ENCODE assay signal across 38 cellular contexts in genomic region chr1:182238421-182238820, GRCh38.
"Had no signal": no experiment of that assay in that cellular context is flagged by ENCODE, and none has a peak within 500 bp of the region (broad histone marks: within the 10 kb centered on the region; RNA-seq: fewer than 3 reads in every experiment).

No MANE protein-coding gene starts in this region.

- DNase-seq: activated effector memory CD4-positive, alpha-beta T cell treated with anti-CD3 and anti-CD28 coated beads, Interleukin-2, amount 50 U/mL, for 16 hours; activated effector memory CD4-positive, alpha-beta T cell treated with Interleukin-2 at 50 U/mL for 16 hours; activated gamma-delta T cell; activated gamma-delta T cell treated with Interleukin-2 at 50 U/mL for 16 hours; activated naive CD4-positive, alpha-beta T cell; activated naive CD4-positive, alpha-beta T cell treated with anti-CD3 and anti-CD28 coated beads for 36 hours; activated naive CD4-positive, alpha-beta T cell treated with anti-CD3 and anti-CD28 coated beads, Interleukin-2, amount 10 ng/mL, durations not matched to agents 7 days and 5 days; activated naive CD4-positive, alpha-beta T cell treated with anti-CD3 and anti-CD28 coated beads, Interleukin-2, amount 50 U/mL, for 16 hours; activated naive CD4-positive, alpha-beta T cell treated with Interleukin-2 at 50 U/mL for 16 hours; activated naive CD8-positive, alpha-beta T cell treated with anti-CD3 and anti-CD28 coated beads for 36 hours; activated naive CD8-positive, alpha-beta T cell treated with anti-CD3 and anti-CD28 coated beads, Interleukin-2, amount 10 ng/mL, durations not matched to agents 7 days and 5 days; activated naive CD8-positive, alpha-beta T cell treated with anti-CD3 and anti-CD28 coated beads, Interleukin-2, amount 50 U/mL, for 24 hours; activated T-cell treated with anti-CD3 and anti-CD28 coated beads, Interleukin-2, amount 50 U/mL, for 1 hour; activated T-cell treated with anti-CD3 and anti-CD28 coated beads, Interleukin-2, amount 50 U/mL, for 24 hours; activated T-cell treated with anti-CD3 and anti-CD28 coated beads, Interleukin-2, amount 50 U/mL, for 4 hours; activated T-cell treated with anti-CD3 and anti-CD28 coated beads, Interleukin-2, amount 50 U/mL, for 48 hours; activated T-cell treated with anti-CD3 and anti-CD28 coated beads, Interleukin-2, amount 50 U/mL, for 72 hours; adrenal gland; amniotic stem cell; amygdala; anterior cingulate cortex; aorta; body of pancreas; brain microvascular endothelial cell; caudate nucleus; central memory CD4-positive, alpha-beta T cell; cerebellar nuclear complex had no signal

- ATAC-seq: activated naive CD4-positive, alpha-beta T cell treated with anti-CD3 and anti-CD28 coated beads, Interleukin-2, amount 50 U/mL, for 72 hours; activated naive CD8-positive, alpha-beta T cell treated with anti-CD3 and anti-CD28 coated beads, Interleukin-2, amount 50 U/mL, for 24 hours; activated T-cell treated with anti-CD3 and anti-CD28 coated beads, Interleukin-2, amount 50 U/mL, for 4 hours; activated T-cell treated with anti-CD3 and anti-CD28 coated beads, Interleukin-2, amount 50 U/mL, for 72 hours; activated T-helper 17 cell treated with anti-CD3 and anti-CD28 coated beads, Interleukin-2, amount 50 U/mL, for 72 hours; body of pancreas had no signal

- H3K27me3 Mint-ChIP-seq: activated naive CD4-positive, alpha-beta T cell treated with anti-CD3 and anti-CD28 coated beads, Interleukin-2, amount 50 U/mL, for 24 hours; activated naive CD8-positive, alpha-beta T cell treated with anti-CD3 and anti-CD28 coated beads for 36 hours; activated naive CD8-positive, alpha-beta T cell treated with anti-CD3 and anti-CD28 coated beads, Interleukin-2, amount 50 U/mL, for 24 hours; brain had no signal

- H3K36me3 ChIP-seq: adrenal gland, ascending aorta, brain microvascular endothelial cell, breast epithelium, cardiac muscle cell had no signal

- H3K27ac Mint-ChIP-seq: activated naive CD4-positive, alpha-beta T cell treated with anti-CD3 and anti-CD28 coated beads for 36 hours; activated naive CD4-positive, alpha-beta T cell treated with anti-CD3 and anti-CD28 coated beads, Interleukin-2, amount 10 ng/mL, durations not matched to agents 7 days and 5 days; activated naive CD4-positive, alpha-beta T cell treated with anti-CD3 and anti-CD28 coated beads, Interleukin-2, amount 50 U/mL, for 24 hours; activated naive CD4-positive, alpha-beta T cell treated with anti-CD3 and anti-CD28 coated beads, Interleukin-2, amount 50 U/mL, for 72 hours; activated naive CD8-positive, alpha-beta T cell; activated naive CD8-positive, alpha-beta T cell treated with anti-CD3 and anti-CD28 coated beads for 36 hours; activated naive CD8-positive, alpha-beta T cell treated with anti-CD3 and anti-CD28 coated beads, Interleukin-2, amount 10 ng/mL, durations not matched to agents 7 days and 5 days; activated naive CD8-positive, alpha-beta T cell treated with anti-CD3 and anti-CD28 coated beads, Interleukin-2, amount 50 U/mL, for 24 hours; activated T-cell treated with anti-CD3 and anti-CD28 coated beads, Interleukin-2, amount 50 U/mL, for 24 hours; activated T-cell treated with anti-CD3 and anti-CD28 coated beads, Interleukin-2, amount 50 U/mL, for 72 hours; activated T-helper 1 cell treated with anti-CD3 and anti-CD28 coated beads, Interleukin-12 subunit alpha, Interleukin-12 subunit beta, Interleukin-2, Interleukin-4 antibody, amounts not matched to agents 30 ng/mL and 10 ng/mL and 1 ng/mL, durations not matched to agents 14 hours and 24 hours and 36 hours; activated T-helper 17 cell treated with anti-CD3 and anti-CD28 coated beads, Interleukin-2, amount 50 U/mL, for 72 hours; activated T-helper 2 cell treated with anti-CD3 and anti-CD28 coated beads, Interferon-gamma antibody, Interleukin-2, Interleukin-4, amounts not matched to agents 10 μg/mL and 5 μg/mL and 100 μg/mL, durations not matched to agents 14 hours and 24 hours and 36 hours; brain had no signal

- H3K4me1 Mint-ChIP-seq: activated T-helper 17 cell treated with anti-CD3 and anti-CD28 coated beads, Interleukin-2, amount 50 U/mL, for 72 hours had no signal

- H3K27me3 ChIP-seq: adrenal gland, ascending aorta, body of pancreas, brain microvascular endothelial cell, breast epithelium had no signal

- H3K4me3 Mint-ChIP-seq: activated naive CD4-positive, alpha-beta T cell treated with anti-CD3 and anti-CD28 coated beads for 36 hours; activated naive CD4-positive, alpha-beta T cell treated with anti-CD3 and anti-CD28 coated beads, Interleukin-2, amount 10 ng/mL, durations not matched to agents 7 days and 5 days; activated naive CD4-positive, alpha-beta T cell treated with anti-CD3 and anti-CD28 coated beads, Interleukin-2, amount 50 U/mL, for 24 hours; activated naive CD8-positive, alpha-beta T cell; activated naive CD8-positive, alpha-beta T cell treated with anti-CD3 and anti-CD28 coated beads for 36 hours; activated naive CD8-positive, alpha-beta T cell treated with anti-CD3 and anti-CD28 coated beads, Interleukin-2, amount 10 ng/mL, durations not matched to agents 7 days and 5 days; activated naive CD8-positive, alpha-beta T cell treated with anti-CD3 and anti-CD28 coated beads, Interleukin-2, amount 50 U/mL, for 24 hours; activated T-cell treated with anti-CD3 and anti-CD28 coated beads, Interleukin-2, amount 50 U/mL, for 24 hours; activated T-cell treated with anti-CD3 and anti-CD28 coated beads, Interleukin-2, amount 50 U/mL, for 4 hours; activated T-cell treated with anti-CD3 and anti-CD28 coated beads, Interleukin-2, amount 50 U/mL, for 72 hours; activated T-helper 1 cell treated with anti-CD3 and anti-CD28 coated beads, Interleukin-12 subunit alpha, Interleukin-12 subunit beta, Interleukin-2, Interleukin-4 antibody, amounts not matched to agents 30 ng/mL and 10 ng/mL and 1 ng/mL, durations not matched to agents 14 hours and 24 hours and 36 hours; activated T-helper 17 cell treated with anti-CD3 and anti-CD28 coated beads, Interleukin-2, amount 50 U/mL, for 72 hours; brain; central memory CD8-positive, alpha-beta T cell had no signal

- H3K4me1 ChIP-seq: adrenal gland, ascending aorta, body of pancreas, breast epithelium had no signal

- H3K36me3 Mint-ChIP-seq: activated naive CD4-positive, alpha-beta T cell treated with anti-CD3 and anti-CD28 coated beads, Interleukin-2, amount 10 ng/mL, durations not matched to agents 7 days and 5 days; activated naive CD4-positive, alpha-beta T cell treated with anti-CD3 and anti-CD28 coated beads, Interleukin-2, amount 50 U/mL, for 24 hours; activated naive CD4-positive, alpha-beta T cell treated with anti-CD3 and anti-CD28 coated beads, Interleukin-2, amount 50 U/mL, for 72 hours; activated naive CD8-positive, alpha-beta T cell treated with anti-CD3 and anti-CD28 coated beads for 36 hours; activated naive CD8-positive, alpha-beta T cell treated with anti-CD3 and anti-CD28 coated beads, Interleukin-2, amount 10 ng/mL, durations not matched to agents 7 days and 5 days; brain had no signal

- H3K4me3 ChIP-seq: adrenal gland, ascending aorta, body of pancreas, breast epithelium, cardiac muscle cell had no signal

- H3K27ac ChIP-seq: adrenal gland, ascending aorta, body of pancreas, brain microvascular endothelial cell, breast epithelium, cardiac muscle cell had no signal

- H3K9me3 ChIP-seq: adrenal gland, ascending aorta, body of pancreas, breast epithelium had no signal

- H3K9me3 Mint-ChIP-seq: activated naive CD4-positive, alpha-beta T cell treated with anti-CD3 and anti-CD28 coated beads for 36 hours; activated naive CD4-positive, alpha-beta T cell treated with anti-CD3 and anti-CD28 coated beads, Interleukin-2, amount 10 ng/mL, durations not matched to agents 7 days and 5 days; activated naive CD4-positive, alpha-beta T cell treated with anti-CD3 and anti-CD28 coated beads, Interleukin-2, amount 50 U/mL, for 24 hours; activated naive CD4-positive, alpha-beta T cell treated with anti-CD3 and anti-CD28 coated beads, Interleukin-2, amount 50 U/mL, for 72 hours; activated naive CD8-positive, alpha-beta T cell treated with anti-CD3 and anti-CD28 coated beads for 36 hours; activated naive CD8-positive, alpha-beta T cell treated with anti-CD3 and anti-CD28 coated beads, Interleukin-2, amount 10 ng/mL, durations not matched to agents 7 days and 5 days; activated naive CD8-positive, alpha-beta T cell treated with anti-CD3 and anti-CD28 coated beads, Interleukin-2, amount 50 U/mL, for 24 hours; activated T-cell treated with anti-CD3 and anti-CD28 coated beads, Interleukin-2, amount 50 U/mL, for 24 hours; activated T-cell treated with anti-CD3 and anti-CD28 coated beads, Interleukin-2, amount 50 U/mL, for 4 hours; activated T-cell treated with anti-CD3 and anti-CD28 coated beads, Interleukin-2, amount 50 U/mL, for 72 hours; activated T-helper 1 cell treated with anti-CD3 and anti-CD28 coated beads, Interleukin-12 subunit alpha, Interleukin-12 subunit beta, Interleukin-2, Interleukin-4 antibody, amounts not matched to agents 30 ng/mL and 10 ng/mL and 1 ng/mL, durations not matched to agents 14 hours and 24 hours and 36 hours; activated T-helper 17 cell treated with anti-CD3 and anti-CD28 coated beads, Interleukin-2, amount 50 U/mL, for 72 hours; activated T-helper 2 cell treated with anti-CD3 and anti-CD28 coated beads, Interferon-gamma antibody, Interleukin-2, Interleukin-4, amounts not matched to agents 10 μg/mL and 5 μg/mL and 100 μg/mL, durations not matched to agents 14 hours and 24 hours and 36 hours; brain; central memory CD8-positive, alpha-beta T cell had no signal
